ENCODE assay signal across 28 cellular contexts in the genomic region with DNA sequence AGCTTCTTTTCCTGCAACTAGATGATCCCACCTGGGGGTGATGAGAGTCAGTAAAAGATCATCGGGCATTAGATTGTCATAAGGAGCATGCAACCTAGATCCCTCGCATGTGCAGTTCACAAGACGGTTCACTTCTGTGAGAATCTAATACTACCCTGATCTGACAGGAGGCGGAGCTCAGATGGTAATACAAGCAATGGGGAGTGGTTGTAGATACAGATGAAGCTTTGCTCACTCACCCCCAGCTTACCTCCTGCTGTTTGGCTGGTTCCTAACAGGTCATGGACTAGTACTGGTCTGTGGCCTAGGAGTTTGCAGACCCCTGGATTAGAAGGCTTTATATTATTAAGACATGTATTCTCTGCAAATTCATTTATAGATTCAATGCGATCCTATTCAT.
"Had no signal": no experiment of that assay in that cellular context is flagged by ENCODE, and none has a peak within 500 bp of the region (broad histone marks: within the 10 kb centered on the region; RNA-seq: fewer than 3 reads in every experiment).

No MANE protein-coding gene starts in this region.

- H3K9me3 ChIP-seq: suprapubic skin, testis, thoracic aorta, thyroid gland, transverse colon, upper lobe of right lung, uterus, vagina had no signal

- H3K4me3 ChIP-seq: stomach, suprapubic skin, testis, thoracic aorta, thyroid gland, tibial artery, tibial nerve, transverse colon, upper lobe of left lung, upper lobe of right lung, uterus, vagina had no signal

- H3K36me3 ChIP-seq: stomach, suprapubic skin, thoracic aorta, thyroid gland, tibial artery, tibial nerve, transverse colon, upper lobe of left lung, upper lobe of right lung, uterus, vagina had no signal

- H3K27me3 ChIP-seq: stomach, suprapubic skin, testis, thyroid gland, tibial nerve, transverse colon, upper lobe of left lung, upper lobe of right lung, uterus, vagina had no signal

- H3K27ac Mint-ChIP-seq: stimulated activated effector memory CD8-positive, alpha-beta T cell treated with anti-CD3 and anti-CD28 coated beads, Interleukin-12 subunit alpha, Interleukin-12 subunit beta, amount 100 ng/mL, for 72 hours; stimulated activated memory B cell treated with anti-CD40 and anti-IgM and Interleukin-4, amounts not matched to agents 10 μg/mL and 1 μg/mL and 100 μg/mL, for 72 hours; stimulated activated naive B cell treated with anti-CD40 and anti-IgM and Interleukin-4, amounts not matched to agents 10 μg/mL and 1 μg/mL and 100 μg/mL, for 72 hours; stimulated activated naive CD8-positive, alpha-beta T cell treated with anti-CD3 and anti-CD28 coated beads, Interleukin-15, amount 100 ng/mL, for 72 hours; stimulated activated naive CD8-positive, alpha-beta T cell treated with anti-CD3 and anti-CD28 coated beads, Interleukin-15, Interleukin-2, amounts not matched to agents 100 ng/mL and 50 ng/mL, for 24 hours; type B pancreatic cell had no signal

- H3K9me3 Mint-ChIP-seq: type B pancreatic cell had no signal

- H3K4me1 ChIP-seq: stomach, testis, thyroid gland, transverse colon, upper lobe of left lung, upper lobe of right lung, vagina had no signal

- H3K27me3 Mint-ChIP-seq: stimulated activated naive CD8-positive, alpha-beta T cell treated with anti-CD3 and anti-CD28 coated beads, Interleukin-15, amount 100 ng/mL, for 72 hours had no signal

- H3K4me3 Mint-ChIP-seq: stimulated activated effector memory CD8-positive, alpha-beta T cell treated with anti-CD3 and anti-CD28 coated beads, Interleukin-12 subunit alpha, Interleukin-12 subunit beta, amount 100 ng/mL, for 72 hours; stimulated activated memory B cell treated with anti-CD40 and anti-IgM and Interleukin-4, amounts not matched to agents 10 μg/mL and 1 μg/mL and 100 μg/mL, for 72 hours; stimulated activated naive B cell treated with anti-CD40 and anti-IgM and Interleukin-4, amounts not matched to agents 10 μg/mL and 1 μg/mL and 100 μg/mL, for 72 hours; stimulated activated naive CD8-positive, alpha-beta T cell treated with anti-CD3 and anti-CD28 coated beads, Interleukin-15, amount 100 ng/mL, for 72 hours; stimulated activated naive CD8-positive, alpha-beta T cell treated with anti-CD3 and anti-CD28 coated beads, Interleukin-15, Interleukin-2, amounts not matched to agents 100 ng/mL and 50 ng/mL, for 24 hours; type B pancreatic cell had no signal

- DNase-seq: stimulated activated CD4-positive, alpha-beta T cell treated with anti-CD3 and anti-CD28 coated beads, Interleukin-2, amount 100 ng/mL, for 48 hours; stimulated activated CD4-positive, alpha-beta T cell treated with anti-CD3 and anti-CD28 coated beads, Interleukin-4, amount 100 ng/mL, for 1 hour; stimulated activated CD4-positive, alpha-beta T cell treated with anti-CD3 and anti-CD28 coated beads, Interleukin-4, amount 100 ng/mL, for 24 hours; stimulated activated CD4-positive, alpha-beta T cell treated with anti-CD3 and anti-CD28 coated beads, Interleukin-4, amount 100 ng/mL, for 4 hours; stimulated activated CD8-positive, alpha-beta memory T cell treated with anti-CD3 and anti-CD28 coated beads, Interleukin-4, amount 100 ng/mL, for 48 hours; stimulated activated naive B cell treated with anti-CD40 and anti-IgM and Interleukin-4, amounts not matched to agents 10 μg/mL and 1 μg/mL and 100 μg/mL, for 72 hours; stimulated activated naive CD4-positive, alpha-beta T cell; stimulated activated naive CD4-positive, alpha-beta T cell treated with Interleukin-2 at 50 U/mL for 16 hours; stimulated activated naive CD8-positive, alpha-beta T cell treated with anti-CD3 and anti-CD28 coated beads, Interleukin-15, amount 100 ng/mL, for 72 hours; stimulated activated naive CD8-positive, alpha-beta T cell treated with anti-CD3 and anti-CD28 coated beads, Interleukin-15, Interleukin-2, amounts not matched to agents 100 U/mL and 50 U/mL, for 24 hours; stomach; substantia nigra; testis; thyroid gland; tibial artery; transverse colon; trophoblast cell; upper lobe of left lung; upper lobe of right lung; uterus had no signal

- H3K4me1 Mint-ChIP-seq: stimulated activated effector memory CD8-positive, alpha-beta T cell treated with anti-CD3 and anti-CD28 coated beads, Interleukin-12 subunit alpha, Interleukin-12 subunit beta, amount 100 ng/mL, for 72 hours; stimulated activated memory B cell treated with anti-CD40 and anti-IgM and Interleukin-4, amounts not matched to agents 10 μg/mL and 1 μg/mL and 100 μg/mL, for 72 hours; stimulated activated naive B cell treated with anti-CD40 and anti-IgM and Interleukin-4, amounts not matched to agents 10 μg/mL and 1 μg/mL and 100 μg/mL, for 72 hours; stimulated activated naive CD8-positive, alpha-beta T cell treated with anti-CD3 and anti-CD28 coated beads, Interleukin-15, amount 100 ng/mL, for 72 hours had no signal

- H3K27ac ChIP-seq: stomach, suprapubic skin, testis, thoracic aorta, thyroid gland, tibial artery, tibial nerve, transverse colon, upper lobe of left lung, upper lobe of right lung, uterus, vagina had no signal

- H3K36me3 Mint-ChIP-seq: stimulated activated effector memory CD8-positive, alpha-beta T cell treated with anti-CD3 and anti-CD28 coated beads, Interleukin-12 subunit alpha, Interleukin-12 subunit beta, amount 100 ng/mL, for 72 hours; stimulated activated memory B cell treated with anti-CD40 and anti-IgM and Interleukin-4, amounts not matched to agents 10 μg/mL and 1 μg/mL and 100 μg/mL, for 72 hours; stimulated activated naive B cell treated with anti-CD40 and anti-IgM and Interleukin-4, amounts not matched to agents 10 μg/mL and 1 μg/mL and 100 μg/mL, for 72 hours; type B pancreatic cell had no signal
